Comparison of ENCODE assay signal across 23 cellular contexts in the genomic region with DNA sequence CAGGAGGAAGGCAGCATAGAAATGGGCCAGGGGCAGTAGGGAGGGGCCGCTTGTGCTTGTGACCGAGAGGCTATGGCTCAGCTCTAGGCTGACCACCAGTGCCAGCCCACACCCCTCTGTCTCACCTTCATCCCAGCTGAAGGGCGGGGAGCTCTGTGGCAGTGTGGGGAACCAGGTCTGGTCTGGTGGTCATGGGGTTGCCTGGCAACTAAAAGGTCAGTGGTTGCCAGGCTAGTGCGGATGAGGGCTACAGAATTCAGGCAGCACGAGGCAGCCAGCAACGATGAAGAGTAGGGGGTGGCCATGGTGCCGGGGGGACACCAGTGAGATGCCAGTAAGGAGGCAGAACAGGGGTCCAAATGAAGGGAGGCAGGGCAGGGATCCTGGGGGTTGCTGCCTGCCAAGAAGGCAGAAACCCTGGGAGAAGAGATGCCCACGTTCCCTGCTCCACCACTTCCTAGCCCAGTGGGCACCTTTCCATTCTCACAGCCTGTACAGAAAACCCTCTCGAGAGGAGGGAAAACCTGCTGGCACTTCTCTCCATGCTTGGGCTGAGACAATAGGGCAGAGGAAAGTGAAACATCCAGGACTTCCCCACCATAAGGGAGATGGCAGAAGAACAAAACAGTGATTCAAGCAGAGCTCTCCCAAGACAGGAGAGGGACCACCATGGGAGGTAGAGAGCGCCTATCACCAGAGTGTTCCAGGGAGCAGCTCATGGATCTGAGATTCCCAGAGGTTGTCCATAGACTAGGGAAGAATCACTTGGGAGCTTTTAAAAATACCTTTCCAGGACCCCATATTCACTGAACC. TPM values are rescaled to one million over a fixed set of nuclear protein-coding genes. Genes with fewer than 3 reads are reported as not detected.
"Had no signal": no experiment of that assay in that cellular context is flagged by ENCODE, and none has a peak within 500 bp of the region (broad histone marks: within the 10 kb centered on the region; RNA-seq: fewer than 3 reads in every experiment).

No MANE protein-coding gene starts in this region.

- H3K9me3 Mint-ChIP-seq: activated CD4-positive, alpha-beta memory T cell treated with anti-CD3 and anti-CD28 coated beads, Interleukin-2, amount 10 ng/mL, durations not matched to agents 7 days and 5 days; activated naive CD8-positive, alpha-beta T cell treated with anti-CD3 and anti-CD28 coated beads, Interleukin-2, amount 10 ng/mL, durations not matched to agents 7 days and 5 days; memory B cell; stimulated activated effector memory CD8-positive, alpha-beta T cell treated with anti-CD3 and anti-CD28 coated beads, Interleukin-12 subunit alpha, Interleukin-12 subunit beta, amount 100 ng/mL, for 72 hours had no signal

- H3K79me2 ChIP-seq: parathyroid adenoma had no signal

- H3K9me3 ChIP-seq: body of pancreas, esophagus squamous epithelium, heart right ventricle, stomach, thoracic aorta had no signal

- H3K27ac Mint-ChIP-seq: activated CD4-positive, alpha-beta memory T cell treated with anti-CD3 and anti-CD28 coated beads, Interleukin-2, amount 10 ng/mL, durations not matched to agents 7 days and 5 days; activated CD4-positive, alpha-beta T cell treated with anti-CD3 and anti-CD28 coated beads for 36 hours; activated CD8-positive, alpha-beta memory T cell treated with anti-CD3 and anti-CD28 coated beads, Interleukin-2, amount 10 ng/mL, durations not matched to agents 7 days and 5 days; activated naive CD8-positive, alpha-beta T cell treated with anti-CD3 and anti-CD28 coated beads, Interleukin-2, amount 10 ng/mL, durations not matched to agents 7 days and 5 days; immature natural killer cell; memory B cell; stimulated activated effector memory CD8-positive, alpha-beta T cell treated with anti-CD3 and anti-CD28 coated beads, Interleukin-12 subunit alpha, Interleukin-12 subunit beta, amount 100 ng/mL, for 72 hours had no signal

- H3K27ac ChIP-seq: body of pancreas, esophagus squamous epithelium, heart right ventricle, parathyroid adenoma, stomach, thoracic aorta had no signal

- H3K4me2 ChIP-seq: smooth muscle cell had no signal

- H3K4me3 Mint-ChIP-seq: activated CD4-positive, alpha-beta memory T cell treated with anti-CD3 and anti-CD28 coated beads, Interleukin-2, amount 10 ng/mL, durations not matched to agents 7 days and 5 days; activated CD4-positive, alpha-beta T cell treated with anti-CD3 and anti-CD28 coated beads for 36 hours; activated CD8-positive, alpha-beta memory T cell treated with anti-CD3 and anti-CD28 coated beads, Interleukin-2, amount 10 ng/mL, durations not matched to agents 7 days and 5 days; activated naive CD8-positive, alpha-beta T cell treated with anti-CD3 and anti-CD28 coated beads, Interleukin-2, amount 10 ng/mL, durations not matched to agents 7 days and 5 days; immature natural killer cell; memory B cell; stimulated activated effector memory CD8-positive, alpha-beta T cell treated with anti-CD3 and anti-CD28 coated beads, Interleukin-12 subunit alpha, Interleukin-12 subunit beta, amount 100 ng/mL, for 72 hours had no signal

- DNase-seq: activated CD4-positive, alpha-beta memory T cell treated with anti-CD3 and anti-CD28 coated beads, Interleukin-2, amount 10 ng/mL, durations not matched to agents 7 days and 5 days; activated CD4-positive, alpha-beta T cell treated with anti-CD3 and anti-CD28 coated beads for 36 hours; activated CD8-positive, alpha-beta memory T cell treated with anti-CD3 and anti-CD28 coated beads, Interleukin-2, amount 10 ng/mL, durations not matched to agents 7 days and 5 days; activated naive CD4-positive, alpha-beta T cell treated with Interleukin-2 at 50 U/mL for 16 hours; activated naive CD8-positive, alpha-beta T cell treated with anti-CD3 and anti-CD28 coated beads, Interleukin-2, amount 10 ng/mL, durations not matched to agents 7 days and 5 days; central memory CD4-positive, alpha-beta T cell; effector CD8-positive, alpha-beta T cell; esophagus squamous epithelium; heart right ventricle; immature natural killer cell; kidney glomerular epithelial cell; left ventricle myocardium superior; stimulated activated CD4-positive, alpha-beta T cell treated with anti-CD3 and anti-CD28 coated beads, Interleukin-4, amount 100 ng/mL, for 24 hours; stomach; SW 1271 had no signal

- H3K4me3 ChIP-seq: body of pancreas, esophagus squamous epithelium, heart right ventricle, smooth muscle cell, stomach, thoracic aorta had no signal

- H3K36me3 Mint-ChIP-seq: activated CD8-positive, alpha-beta memory T cell treated with anti-CD3 and anti-CD28 coated beads, Interleukin-2, amount 10 ng/mL, durations not matched to agents 7 days and 5 days; activated naive CD8-positive, alpha-beta T cell treated with anti-CD3 and anti-CD28 coated beads, Interleukin-2, amount 10 ng/mL, durations not matched to agents 7 days and 5 days; immature natural killer cell; memory B cell; stimulated activated effector memory CD8-positive, alpha-beta T cell treated with anti-CD3 and anti-CD28 coated beads, Interleukin-12 subunit alpha, Interleukin-12 subunit beta, amount 100 ng/mL, for 72 hours had no signal

- ATAC-seq: activated CD4-positive, alpha-beta T cell treated with anti-CD3 and anti-CD28 coated beads for 36 hours; activated CD8-positive, alpha-beta memory T cell treated with anti-CD3 and anti-CD28 coated beads, Interleukin-2, amount 10 ng/mL, durations not matched to agents 7 days and 5 days; body of pancreas; heart right ventricle; left ventricle myocardium superior; sciatic nerve; stimulated activated effector memory CD8-positive, alpha-beta T cell treated with anti-CD3 and anti-CD28 coated beads, Interleukin-12 subunit alpha, Interleukin-12 subunit beta, amount 100 ng/mL, for 72 hours had no signal

- H3K36me3 ChIP-seq: esophagus squamous epithelium, heart right ventricle, stomach, thoracic aorta had no signal

- H3K4me1 Mint-ChIP-seq: activated CD4-positive, alpha-beta memory T cell treated with anti-CD3 and anti-CD28 coated beads, Interleukin-2, amount 10 ng/mL, durations not matched to agents 7 days and 5 days had no signal

- H3K4me1 ChIP-seq: parathyroid adenoma had no signal

- H2AFZ ChIP-seq: parathyroid adenoma had no signal

RNA-seq across cellular contexts. Expression of a gene that starts 39.7 kb away (rescaled TPM):
- total RNA-seq: mononuclear cell, thoracic aorta had no signal
- polyA plus RNA-seq: immature natural killer cell had no signal
